In genomic region chr1:109769335-109770078, GRCh38 we compare ENCODE assay signal across 1 cellular context.
TF ChIP-seq lines count a peak whose summit lies in the region.

No MANE protein-coding gene starts in this region.

TF ChIP-seq in HepG2, 621 proteins besides CTCF, POLR2A, EP300 and RAD21:
- TF ChIP-seq MNT (IDR thresholded peaks at IDR 0.05) (peak; percentile 45; the same call in 1 of the 2 replicates), ZNF430 (CRISPR knock-in tag; IDR thresholded peaks at IDR 0.05) (no peak)
TF ChIP-seq in HepG2: peak in this region for 1.
